18 cellular contexts compared by ENCODE assay signal in genomic region chr7:41885748-41886147, GRCh38.
DNase-seq lines count a peak whose midpoint lies in the region; ATAC-seq and TF ChIP-seq lines count a peak whose summit lies in the region.
"Had no signal": no experiment of that assay in that cellular context is flagged by ENCODE, and none has a peak within 500 bp of the region (broad histone marks: within the 10 kb centered on the region; RNA-seq: fewer than 3 reads in every experiment).

No MANE protein-coding gene starts in this region.

- intact Hi-C loops in uterus (cut with DNase I; ENCODE audit: low total_unique reads): no loop called here

- H3K4me2 ChIP-seq in hepatocyte: peak overlapping the region; percentile 54

- H3K79me2 ChIP-seq in hepatocyte: no peaks in the 10 kb centered on the region
- H3K79me2 ChIP-seq: parathyroid adenoma had no signal

- H3K27me3 ChIP-seq in hepatocyte: no peaks in the 10 kb centered on the region
- no peaks in the 10 kb centered on the region for H3K27me3 ChIP-seq in uterus
- H3K27me3 ChIP-seq: ascending aorta had no signal

- TF ChIP-seq CTCF in astrocyte of the spinal cord (IDR thresholded peaks at IDR 0.05; ENCODE audit: low read depth, low read length): no peak
- TF ChIP-seq CTCF in hepatocyte (IDR thresholded peaks at IDR 0.05; ENCODE audit: poor library complexity): no peak
- TF ChIP-seq CTCF in uterus (IDR thresholded peaks at IDR 0.05): no peak

- H3K4me1 Mint-ChIP-seq in activated CD4-positive, alpha-beta memory T cell treated with anti-CD3 and anti-CD28 coated beads, Interleukin-2, amount 10 ng/mL, durations not matched to agents 7 days and 5 days: peaks cover 31% of the 10 kb centered on the region

- CTCF ChIA-PET in activated CD4-positive, alpha-beta memory T cell treated with anti-CD3 and anti-CD28 coated beads, Interleukin-2, amount 10 ng/mL, durations not matched to agents 7 days and 5 days (lab: Charles Lee): no interaction called here

- H3K9me2 ChIP-seq in hepatocyte (replicated peaks; ENCODE audit: insufficient read depth): no peaks in the 10 kb centered on the region

- peaks cover 17% of the 10 kb centered on the region for H3K9me3 Mint-ChIP-seq in activated CD4-positive, alpha-beta memory T cell treated with anti-CD3 and anti-CD28 coated beads, Interleukin-2, amount 10 ng/mL, durations not matched to agents 7 days and 5 days

- WGBS in hepatocyte (ENCODE audit: low lambda C conversion rate, missing lambda C conversion rate): 56% methylated on average over 6 of the region's 6 CpGs

- H3K36me3 ChIP-seq in hepatocyte (replicated peaks; ENCODE audit: insufficient read depth, low read depth): no peaks in the 10 kb centered on the region
- H3K36me3 ChIP-seq in uterus: no peaks in the 10 kb centered on the region
- H3K36me3 ChIP-seq: ascending aorta had no signal

- H2AFZ ChIP-seq in hepatocyte: no peak overlapping the region
- H2AFZ ChIP-seq: parathyroid adenoma had no signal

- POLR2A ChIA-PET in activated CD4-positive, alpha-beta memory T cell treated with anti-CD3 and anti-CD28 coated beads, Interleukin-2, amount 10 ng/mL, durations not matched to agents 7 days and 5 days (lab: Charles Lee): no interaction called here

- TF ChIP-seq POLR2A in uterus (IDR thresholded peaks at IDR 0.05): no peak

- H3K4me1 ChIP-seq in hepatocyte (ENCODE audit: insufficient read depth): peaks cover 22% of the 10 kb centered on the region
- H3K4me1 ChIP-seq in uterus: peaks cover 0 to 10% of the 10 kb centered on the region in 2 donors
- H3K4me1 ChIP-seq: parathyroid adenoma had no signal

- in situ Hi-C loops in astrocyte of the spinal cord (cut with HindIII; ENCODE audit: low sequenced_read_pairs): no loop called here

- H3K36me3 Mint-ChIP-seq in activated CD4-positive, alpha-beta memory T cell treated with anti-CD3 and anti-CD28 coated beads, Interleukin-2, amount 10 ng/mL, durations not matched to agents 7 days and 5 days (ENCODE audit: low read depth): peaks cover 26% of the 10 kb centered on the region

- no peak for ATAC-seq in HG02938 (IDR thresholded peaks at IDR 0.05; ENCODE audit: unreplicated experiment)
- ATAC-seq: Panc1 had no signal

- H3K4me3 ChIP-seq in astrocyte of the spinal cord (ENCODE audit: low read depth, low read length): no peak overlapping the region
- no peak overlapping the region for H3K4me3 ChIP-seq in hepatocyte
- H3K4me3 ChIP-seq in uterus: no peak overlapping the region
- H3K4me3 ChIP-seq: ascending aorta, coronary artery had no signal

- H3K9me3 ChIP-seq in hepatocyte (ENCODE audit: low read depth) (no peaks in the 10 kb centered on the region), uterus (no peaks in the 10 kb centered on the region)
- H3K9me3 ChIP-seq: ascending aorta had no signal

- no peaks in the 10 kb centered on the region for H3K27me3 Mint-ChIP-seq in activated CD4-positive, alpha-beta memory T cell treated with anti-CD3 and anti-CD28 coated beads, Interleukin-2, amount 10 ng/mL, durations not matched to agents 7 days and 5 days

- no peak overlapping the region for H3K27ac Mint-ChIP-seq in activated CD4-positive, alpha-beta memory T cell treated with anti-CD3 and anti-CD28 coated beads, Interleukin-2, amount 10 ng/mL, durations not matched to agents 7 days and 5 days

- peak; percentile 14 for DNase-seq in HT1080 (ENCODE audit: low read depth)
- DNase-seq in astrocyte of the spinal cord (ENCODE audit: low read depth, low spot score): peak; percentile 6
- DNase-seq in hepatocyte (ENCODE audit: low spot score): no peak
- DNase-seq in uterus: no peak
- DNase-seq in activated CD4-positive, alpha-beta memory T cell treated with anti-CD3 and anti-CD28 coated beads, Interleukin-2, amount 10 ng/mL, durations not matched to agents 7 days and 5 days: no peak
- no peak for DNase-seq in NCI-H1436 (lab: John Stamatoyannopoulos, UW)
- DNase-seq: activated CD4-positive, alpha-beta T cell treated with anti-CD3 and anti-CD28 coated beads for 48 hours; activated naive CD4-positive, alpha-beta T cell; DMS 273 treated with DMSO at 0.1 percent for 48 hours; NCI-H1417; NCI-H82; stimulated activated CD4-positive, alpha-beta T cell treated with anti-CD3 and anti-CD28 coated beads, Interleukin-4, amount 100 ng/mL, for 24 hours had no signal

- H3K4me3 Mint-ChIP-seq in activated CD4-positive, alpha-beta memory T cell treated with anti-CD3 and anti-CD28 coated beads, Interleukin-2, amount 10 ng/mL, durations not matched to agents 7 days and 5 days: no peak overlapping the region

- H4K20me1 ChIP-seq in hepatocyte (ENCODE audit: insufficient read depth, poor library complexity, severe bottlenecking): no peaks in the 10 kb centered on the region

- H3K27ac ChIP-seq in hepatocyte: peak overlapping the region; percentile 66
- peak overlapping the region; percentile 41 to 54 for H3K27ac ChIP-seq in uterus
- H3K27ac ChIP-seq: ascending aorta, C4-2B, parathyroid adenoma had no signal

Comparison
In these comparisons a context has a peak if more than half of its experiments do, and no peak if none do; other contexts are left out.
1. DNase-seq: peak in HT1080 (single experiment) and astrocyte of the spinal cord (single experiment); none in hepatocyte (single experiment), uterus (0 of 2), activated CD4-positive, alpha-beta memory T cell treated with anti-CD3 and anti-CD28 coated beads, Interleukin-2, amount 10 ng/mL, durations not matched to agents 7 days and 5 days (single experiment) and NCI-H1436 (single experiment).